Comparison of ENCODE assay signal across 1 cellular context in genomic region chr1:119816407-119816806, GRCh38.
TF ChIP-seq lines count a peak whose summit lies in the region.

No MANE protein-coding gene starts in this region.

TF ChIP-seq in GM23338, 12 proteins besides CTCF, POLR2A, EP300 and RAD21 (continued from another document):
- no peak for TF ChIP-seq ZNF462 (CRISPR knock-in tag; IDR thresholded peaks at IDR 0.05)
- TF ChIP-seq REST (IDR thresholded peaks at IDR 0.05; ENCODE audit: unreplicated experiment), result no peak
